ENCODE assay signal across 10 cellular contexts in genomic region chr10:23065549-23065948, GRCh38. TPM values are rescaled to one million over a fixed set of nuclear protein-coding genes. Genes with fewer than 3 reads are reported as not detected.
DNase-seq lines count a peak whose midpoint lies in the region; ATAC-seq and TF ChIP-seq lines count a peak whose summit lies in the region.
"Had no signal": no experiment of that assay in that cellular context is flagged by ENCODE, and none has a peak within 500 bp of the region (broad histone marks: within the 10 kb centered on the region; RNA-seq: fewer than 3 reads in every experiment).

No MANE protein-coding gene starts in this region.

- TF ChIP-seq CTCF in HFF-Myc (IDR thresholded peaks at IDR 0.05; ENCODE audit: low read depth, low read length, missing control alignments) = no peak

- in situ Hi-C loops in T47D (cut with HindIII; ENCODE audit: low pct_unique_long_range_greater_than_20kb, low sequenced_read_pairs) (no loop called here), HAP-1 (cut with MboI; ENCODE audit: low sequenced_read_pairs) (loop anchor here (10.0 kb wide), 1 partner anchor 1061 kb away; the partner anchor contains the start of gene DNAJC1)

- H3K27me3 ChIP-seq in skeletal muscle satellite cell (ENCODE audit: control insufficient read depth, insufficient read depth, low read length) (peaks cover 8% of the 10 kb centered on the region), HAP-1 (ENCODE audit: low read depth) (no peaks in the 10 kb centered on the region)

- H3K9ac ChIP-seq in skeletal muscle satellite cell (ENCODE audit: low read depth, low read length) = no peak overlapping the region

- H3K4me3 ChIP-seq in HFF-Myc (replicated peaks; ENCODE audit: low read depth, low read length) (no peak overlapping the region), skeletal muscle satellite cell (ENCODE audit: low read length) (no peak overlapping the region), HAP-1 (no peak overlapping the region)

- DNase-seq in HFF-Myc (ENCODE audit: extremely low read depth, low read depth) = peak; percentile 15
- DNase-seq in T47D (ENCODE audit: low read depth in 1 of 2, low spot score in 1 of 2) = peak; percentile 49 to 76
- peak; percentile 88 for DNase-seq in inferior parietal cortex (ENCODE audit: extremely low spot score)
- DNase-seq in NCI-H1930 (lab: John Stamatoyannopoulos, UW) = no peak
- no peak for DNase-seq in activated T-cell treated with anti-CD3 and anti-CD28 coated beads, Interleukin-2, amount 50 U/mL, for 1 hour
- no peak for DNase-seq in HAP-1 (ENCODE audit: low spot score in 2 of 2)
- DNase-seq: activated naive CD4-positive, alpha-beta T cell treated with anti-CD3 and anti-CD28 coated beads for 36 hours; NCI-H524 treated with DMSO at 0.1 percent for 48 hours had no signal

- H3K4me1 ChIP-seq in skeletal muscle satellite cell (ENCODE audit: control insufficient read depth, insufficient read depth, low read length) = peaks cover 18% of the 10 kb centered on the region
- H3K4me1 ChIP-seq in HAP-1 = peaks cover 8% of the 10 kb centered on the region

- H3K9me3 ChIP-seq in skeletal muscle satellite cell (replicated peaks; ENCODE audit: low read length) (no peaks in the 10 kb centered on the region), HAP-1 (no peaks in the 10 kb centered on the region)

- H3K4me2 ChIP-seq in skeletal muscle satellite cell (ENCODE audit: low read length) = peak overlapping the region; percentile 24

- no peak for ATAC-seq in HG02938 (IDR thresholded peaks at IDR 0.05; ENCODE audit: unreplicated experiment)

- H3K36me3 ChIP-seq in skeletal muscle satellite cell (ENCODE audit: insufficient read depth, low read length) = no peaks in the 10 kb centered on the region
- H3K36me3 ChIP-seq in HAP-1 (replicated peaks) = no peaks in the 10 kb centered on the region

RNA-seq across cellular contexts. Expression of gene MSRB2, which starts 29.8 kb away (rescaled TPM):
- total RNA-seq in skeletal muscle satellite cell (2012; rRNA removed) = 5.6 and 5.7 TPM in 2 replicates

Comparison
In these comparisons a context has a peak if more than half of its experiments do, and no peak if none do; other contexts are left out.
1. DNase-seq: peak in HFF-Myc (single experiment), T47D (2 of 2) and inferior parietal cortex (single experiment); none in NCI-H1930 (0 of 2), activated T-cell treated with anti-CD3 and anti-CD28 coated beads, Interleukin-2, amount 50 U/mL, for 1 hour (single experiment) and HAP-1 (0 of 2).